Comparison of ENCODE assay signal across 8 cellular contexts in genomic region chr20:62366370-62367135, GRCh38. TPM values are rescaled to one million over a fixed set of nuclear protein-coding genes. Genes with fewer than 3 reads are reported as not detected.
DNase-seq lines count a peak whose midpoint lies in the region; ATAC-seq and TF ChIP-seq lines count a peak whose summit lies in the region.

No MANE protein-coding gene starts in this region.

- H3K36me3 ChIP-seq in A673 (ENCODE audit: insufficient read depth, low read length, poor library complexity, severe bottlenecking) (no peaks in the 10 kb centered on the region), stomach smooth muscle (ENCODE audit: control insufficient read depth in 2 of 2, insufficient read depth in 2 of 2, low read length in 2 of 2) (peaks cover 4% of the 10 kb centered on the region in 2 donors)

- peaks cover 23% of the 10 kb centered on the region for H3K27me3 ChIP-seq in A673 (replicated peaks; ENCODE audit: insufficient read depth, low read depth, low read length, poor library complexity)
- H3K27me3 ChIP-seq in HL-60 (ENCODE audit: insufficient read depth, poor library complexity, severe bottlenecking) = peaks cover 31% of the 10 kb centered on the region
- no peaks in the 10 kb centered on the region for H3K27me3 ChIP-seq in stomach smooth muscle (ENCODE audit: control insufficient read depth in 1 of 2, insufficient read depth in 2 of 2, low read length in 2 of 2)

- TF ChIP-seq CTCF in A673 (conservative IDR thresholded peaks at IDR 0.05; ENCODE audit: low read depth, low read length) (no peak), HL-60 (IDR thresholded peaks at IDR 0.05; ENCODE audit: insufficient read depth, low read length) (no peak), astrocyte of the cerebellum (IDR thresholded peaks at IDR 0.05; ENCODE audit: low read depth, low read length, missing control alignments) (no peak)

- H3K4me3 ChIP-seq in A673 (ENCODE audit: low read depth, low read length, poor library complexity, severe bottlenecking) = peak overlapping the region; percentile 58
- peak overlapping the region; percentile 38 for H3K4me3 ChIP-seq in HL-60 (replicated peaks; ENCODE audit: insufficient read depth, low read length)
- peak overlapping the region; percentile 55 for H3K4me3 ChIP-seq in astrocyte of the cerebellum (ENCODE audit: low read depth, low read length)
- H3K4me3 ChIP-seq in stomach smooth muscle (ENCODE audit: low read length in 2 of 2) = peak overlapping the region; percentile 83 to 92

- no peak for ATAC-seq in HG02642 (IDR thresholded peaks at IDR 0.05; ENCODE audit: poor library complexity, unreplicated experiment)
- no peak for ATAC-seq in HG02678 (IDR thresholded peaks at IDR 0.05; ENCODE audit: unreplicated experiment)

- peak overlapping the region; percentile 76 to 87 for H3K9ac ChIP-seq in stomach smooth muscle (ENCODE audit: low read length in 2 of 2)

- H3K27ac ChIP-seq in A673 (ENCODE audit: low read depth, low read length, poor library complexity, severe bottlenecking) (no peak overlapping the region), HL-60 (replicated peaks) (no peak overlapping the region), stomach smooth muscle (ENCODE audit: low read length) (peak overlapping the region; percentile 87)

- intact Hi-C loops in A673 (cut with micrococcal nuclease; ENCODE audit: unreplicated experiment) = no loop called here

- DNase-seq in A673 (ENCODE audit: low spot score) = no peak
- no peak for DNase-seq in HL-60 (ENCODE audit: low read depth in 1 of 2, low spot score in 1 of 2)
- no peak for DNase-seq in astrocyte of the cerebellum (ENCODE audit: low read depth)
- DNase-seq in iPS-NIHi11 (ENCODE audit: low spot score) = peak; percentile 82
- no peak for DNase-seq in globus pallidus (ENCODE audit: low spot score)

- H3K9me3 ChIP-seq in A673 (ENCODE audit: low read depth, low read length, poor library complexity, severe bottlenecking) = no peaks in the 10 kb centered on the region
- no peaks in the 10 kb centered on the region for H3K9me3 ChIP-seq in stomach smooth muscle (ENCODE audit: control insufficient read depth in 2 of 2, low read length in 2 of 2)

- POLR2A ChIA-PET in A673 (lab: Charles Lee; ENCODE audit: low non-redundant PET) = no interaction called here

- H3K4me1 ChIP-seq in A673 (ENCODE audit: insufficient read depth, low read length, poor library complexity, severe bottlenecking) = peaks cover 29% of the 10 kb centered on the region
- H3K4me1 ChIP-seq in stomach smooth muscle (ENCODE audit: control insufficient read depth, insufficient read depth, low read length) = peaks cover 90% of the 10 kb centered on the region

- BruUV-seq in A673 (replicated peaks; lab: Mats Ljungman, UMichigan) = no TSS peak

- CTCF ChIA-PET in A673 (lab: Charles Lee) = interaction anchor here (0.9 kb wide), 1 partner anchor 21 kb away, joined by 3 read pairs; the partner anchor contains the start of gene RPS21

- in situ Hi-C loops in astrocyte of the cerebellum (cut with HindIII; ENCODE audit: low sequenced_read_pairs) = no loop called here

RNA-seq across cellular contexts. Expression of gene LAMA5, which starts 0.6 kb away (rescaled TPM):
- 4.2 and 13.2 TPM in 2 replicates for total RNA-seq in A673 (2021)

RNA-seq across cellular contexts. Expression of gene RPS21, which starts 20.4 kb away (rescaled TPM):
- total RNA-seq in A673 (2021) = 1,502 and 1,506 TPM in 2 replicates

RNA-seq across cellular contexts. Expression of gene CABLES2, which starts 40.5 kb away (rescaled TPM):
- total RNA-seq in A673 (2021) = 11.8 and 14.1 TPM in 2 replicates
